20 cellular contexts compared by ENCODE assay signal in the genomic region with DNA sequence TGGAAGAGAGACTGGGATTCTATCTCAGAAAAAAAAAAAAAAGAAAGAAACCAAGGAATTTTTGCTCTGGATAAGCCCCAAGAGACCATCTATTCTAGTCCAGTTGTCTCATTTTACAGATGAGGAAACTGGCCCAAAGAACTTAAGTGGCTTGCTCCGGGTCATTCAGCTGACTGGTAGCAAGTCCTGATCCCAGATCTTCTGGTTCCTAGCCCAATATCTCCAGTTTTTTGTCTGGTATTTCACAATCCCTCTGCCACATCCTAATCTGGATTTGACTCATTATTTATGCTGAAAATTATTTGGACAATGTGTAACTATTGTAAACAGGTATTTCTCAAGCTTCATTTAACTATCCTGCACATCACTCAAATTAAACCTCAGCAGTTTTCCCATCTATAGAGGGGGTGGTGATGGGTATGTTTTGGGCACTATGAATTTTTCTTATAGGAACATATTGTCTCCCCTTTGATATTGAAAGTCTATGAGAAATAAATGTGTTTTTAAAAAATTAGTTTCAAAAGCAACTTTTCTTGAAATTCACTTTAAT. TPM values are rescaled to one million over a fixed set of nuclear protein-coding genes. Genes with fewer than 3 reads are reported as not detected.
A peak's percentile ranks its signal among the peaks of the same experiment; 100 is the strongest.
DNase-seq lines count a peak whose midpoint lies in the region; ATAC-seq, FAIRE-seq and TF ChIP-seq lines count a peak whose summit lies in the region.
"Had no signal": no experiment of that assay in that cellular context is flagged by ENCODE, and none has a peak within 500 bp of the region (broad histone marks: within the 10 kb centered on the region; RNA-seq: fewer than 3 reads in every experiment).

No MANE protein-coding gene starts in this region.

- H3K9me3 ChIP-seq in AG04450 (ENCODE audit: control insufficient read depth, insufficient read depth, low read length) (no peaks in the 10 kb centered on the region; the same call in 1 of the 2 replicates), mucosa of descending colon (no peaks in the 10 kb centered on the region)
- H3K9me3 ChIP-seq: neutrophil had no signal

- H3K27me3 ChIP-seq in AG04450 (ENCODE audit: control insufficient read depth, insufficient read depth, low read length), result no peaks in the 10 kb centered on the region
- H3K27me3 ChIP-seq: cardiac muscle cell, heart left ventricle, neutrophil had no signal

- FAIRE-seq in HTR-8/SVneo (lab: Jason Lieb, UNC), result peak; percentile 89
- FAIRE-seq: GM18507, kidney had no signal

- H3K4me3 ChIP-seq in AG04450 (ENCODE audit: low read depth, low read length) (no peak overlapping the region), mucosa of descending colon (no peak overlapping the region)
- H3K4me3 ChIP-seq: cardiac muscle cell, heart left ventricle had no signal

- ATAC-seq in mucosa of descending colon, result peak; percentile 21
- ATAC-seq in GM18909 (IDR thresholded peaks at IDR 0.05; ENCODE audit: poor library complexity, unreplicated experiment), result no peak

- CTCF ChIA-PET in AG04450 (lab: Charles Lee), result interaction anchor here (0.7 kb wide), 1 partner anchor 358 kb away, joined by 3 read pairs; no protein-coding TSS in a partner anchor

- no peaks in the 10 kb centered on the region for H3K4me1 ChIP-seq in mucosa of descending colon (ENCODE audit: low read depth)

- no peaks in the 10 kb centered on the region for H3K36me3 ChIP-seq in mucosa of descending colon (ENCODE audit: low read depth)
- H3K36me3 ChIP-seq: cardiac muscle cell, heart left ventricle had no signal

- intact Hi-C loops in mucosa of descending colon (cut with DNase I, micrococcal nuclease), result no loop called here

- POLR2A ChIA-PET in AG04450 (lab: Yijun Ruan, JAX), result interaction anchor here (0.7 kb wide), 1 partner anchor 8 kb away, joined by 4 read pairs; no protein-coding TSS in a partner anchor

- no peak for TF ChIP-seq CTCF in AG04450 (IDR thresholded peaks at IDR 0.05; ENCODE audit: low read depth, low read length)
- no peak for TF ChIP-seq CTCF in mucosa of descending colon (IDR thresholded peaks at IDR 0.05)

- DNase-seq in AG04450 (ENCODE audit: low read depth, low spot score) (peak; percentile 33), HTR-8/SVneo (ENCODE audit: insufficient read length, low spot score) (no peak), fibroblast of gingiva (ENCODE audit: low read depth) (peak; percentile 93), mucosa of descending colon (no peak), NCI-H187 treated with DMSO at 0.1 percent for 48 hours (lab: John Stamatoyannopoulos, UW) (no peak), NCI-H128 (lab: John Stamatoyannopoulos, UW; ENCODE audit: unreplicated experiment) (no peak), SW480 (ENCODE audit: low spot score) (no peak)
- DNase-seq: ACHN; activated CD4-positive, alpha-beta T cell treated with anti-CD3 and anti-CD28 coated beads for 48 hours; activated naive CD4-positive, alpha-beta T cell treated with anti-CD3 and anti-CD28 coated beads, Interleukin-2, amount 50 U/mL, for 16 hours; heart left ventricle; KG1; kidney; NCI-H1436 treated with DMSO at 0.1 percent for 48 hours; SHP77 treated with DMSO at 0.1 percent for 48 hours; stimulated activated CD4-positive, alpha-beta T cell treated with anti-CD3 and anti-CD28 coated beads, Interleukin-4, amount 100 ng/mL, for 4 hours had no signal

- H3K27ac ChIP-seq in AG04450 (ENCODE audit: low read depth, low read length), result no peak overlapping the region
- H3K27ac ChIP-seq: neutrophil had no signal

RNA-seq across cellular contexts. Expression of gene PPP2R5E, which starts 43.4 kb away (rescaled TPM):
- polyA plus RNA-seq in AG04450 (2011; rRNA removed), result 18.2 and 20.3 TPM in 2 replicates
- polyA minus RNA-seq in AG04450 (2011; rRNA and poly(A)+ RNA removed), result 10.1 and 24.6 TPM in 2 replicates
- total RNA-seq in mucosa of descending colon, result 10 to 100 TPM; 45.3 to 54.1 (median 51.6) TPM

Comparison
In these comparisons a context has a peak if more than half of its experiments do, and no peak if none do; other contexts are left out.
1. DNase-seq: peak in AG04450 (single experiment) and fibroblast of gingiva (single experiment); none in HTR-8/SVneo (single experiment), mucosa of descending colon (0 of 3), NCI-H187 treated with DMSO at 0.1 percent for 48 hours (single experiment), NCI-H128 (single experiment) and SW480 (single experiment).